In the genomic region with DNA sequence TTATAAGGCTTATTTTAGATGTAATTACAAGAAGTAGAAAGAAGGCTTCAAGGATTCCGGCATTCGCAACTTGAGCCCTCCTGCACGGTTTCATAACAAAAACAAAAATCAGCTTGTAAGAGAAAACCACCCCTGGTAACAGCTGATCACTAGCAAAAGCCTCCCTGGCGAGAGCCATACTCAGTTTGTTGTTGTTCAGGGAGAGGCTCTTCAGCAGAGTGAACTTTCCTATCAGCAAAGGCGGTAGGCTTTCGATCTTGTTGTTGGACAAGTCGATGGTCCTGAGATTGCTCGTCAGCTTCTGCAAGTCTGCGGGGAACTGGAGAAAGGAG, we compare ENCODE assay signal across 8 cellular contexts. TPM values are rescaled to one million over a fixed set of nuclear protein-coding genes. Genes with fewer than 3 reads are reported as not detected.
DNase-seq lines count a peak whose midpoint lies in the region; ATAC-seq and TF ChIP-seq lines count a peak whose summit lies in the region.

No MANE protein-coding gene starts in this region.

- no peaks in the 10 kb centered on the region for H3K36me3 ChIP-seq in KMS-11 (ENCODE audit: insufficient read depth)
- H3K36me3 ChIP-seq in liver (ENCODE audit: control insufficient read depth in 4 of 4, insufficient read depth in 3 of 4, low read depth in 1 of 4, low read length in 3 of 4), result peaks cover 0 to 20% (median 14%) of the 10 kb centered on the region in 4 donors
- H3K36me3 ChIP-seq in thoracic aorta, result no peaks in the 10 kb centered on the region

- TF ChIP-seq CTCF in KMS-11 (conservative IDR thresholded peaks at IDR 0.05; ENCODE audit: low read depth, low read length) (no peak), cardiac fibroblast (IDR thresholded peaks at IDR 0.05; ENCODE audit: low read depth, low read length) (no peak), liver (IDR thresholded peaks at IDR 0.05; ENCODE audit: low read depth, low read length, missing input control) (no peak), thoracic aorta (IDR thresholded peaks at IDR 0.05) (no peak)

- 2% methylated on average over 9 of the region's 9 CpGs for WGBS in liver

- no peak for TF ChIP-seq RAD21 in liver (IDR thresholded peaks at IDR 0.05)

- peaks cover 55% of the 10 kb centered on the region for H3K79me2 ChIP-seq in KMS-11 (ENCODE audit: insufficient read depth, low read depth)

- peak overlapping the region; percentile 100 for H3K4me2 ChIP-seq in KMS-11

- H4K20me1 ChIP-seq in KMS-11 (ENCODE audit: insufficient read depth), result no peaks in the 10 kb centered on the region

- H3K27ac ChIP-seq in KMS-11 (peak overlapping the region; percentile 61), liver (ENCODE audit: low read depth in 1 of 2, low read length in 2 of 2) (peak overlapping the region; percentile 85 to 94), thoracic aorta (peak overlapping the region; percentile 91 to 94)

- H3K27me3 ChIP-seq in KMS-11 (ENCODE audit: insufficient read depth, low read depth) (no peaks in the 10 kb centered on the region), liver (ENCODE audit: control insufficient read depth in 4 of 4, insufficient read depth in 4 of 4, low read length in 3 of 4) (no peaks in the 10 kb centered on the region), thoracic aorta (replicated peaks; ENCODE audit: insufficient read depth) (no peaks in the 10 kb centered on the region)

- peak overlapping the region; percentile 97 for H2AFZ ChIP-seq in KMS-11 (ENCODE audit: low read depth)

- peaks cover 72% of the 10 kb centered on the region for H3K4me1 ChIP-seq in KMS-11 (ENCODE audit: low read depth, poor library complexity, severe bottlenecking)
- peaks cover 2 to 13% (median 11%) of the 10 kb centered on the region in 4 donors for H3K4me1 ChIP-seq in liver (ENCODE audit: control insufficient read depth in 4 of 4, insufficient read depth in 4 of 4, low read length in 3 of 4)
- peaks cover 13 to 25% of the 10 kb centered on the region in 2 donors for H3K4me1 ChIP-seq in thoracic aorta (ENCODE audit: control insufficient read depth in 1 of 2, low read depth in 2 of 2)

- no peaks in the 10 kb centered on the region for H3K9me3 ChIP-seq in liver (ENCODE audit: control insufficient read depth in 4 of 4, low read length in 3 of 4)
- no peaks in the 10 kb centered on the region for H3K9me3 ChIP-seq in thoracic aorta

- no peak overlapping the region for H3K4me3 ChIP-seq in KMS-11 (IDR thresholded peaks at IDR 0.05; ENCODE audit: insufficient read depth, low read depth, low read length)
- H3K4me3 ChIP-seq in cardiac fibroblast (replicated peaks in 1 of 2; ENCODE audit: low read depth in 2 of 2, low read length in 2 of 2), result peak overlapping the region; percentile 93 to 98
- H3K4me3 ChIP-seq in liver (ENCODE audit: low read depth in 1 of 3, low read length in 3 of 3), result peak overlapping the region; percentile 88 to 100 (median 95)
- peak overlapping the region; percentile 95 for H3K4me3 ChIP-seq in thoracic aorta

- peak; percentile 54 for DNase-seq in DMS 273 (lab: John Stamatoyannopoulos, UW; ENCODE audit: unreplicated experiment)
- DNase-seq in DMS 273 treated with DMSO at 0.1 percent for 48 hours (lab: John Stamatoyannopoulos, UW), result no peak
- DNase-seq in cardiac fibroblast (ENCODE audit: low read depth in 2 of 2), result peak in 1 of 2 donors; percentile 47
- DNase-seq in thoracic aorta (ENCODE audit: low spot score), result no peak

- ATAC-seq in thoracic aorta (ENCODE audit: insufficient number of reproducible peaks, low FRiP score, low read depth), result no peak
- no peak for ATAC-seq in HG02840 (IDR thresholded peaks at IDR 0.05; ENCODE audit: low FRiP score, unreplicated experiment)
- ATAC-seq in HG03439 (IDR thresholded peaks at IDR 0.05; ENCODE audit: unreplicated experiment), result no peak

- peak overlapping the region; percentile 87; the same call in 1 of the 2 replicates for H3K9ac ChIP-seq in KMS-11
- peak overlapping the region; percentile 61 to 98 for H3K9ac ChIP-seq in liver (ENCODE audit: low read depth in 1 of 2, low read length in 2 of 2)

TF ChIP-seq in liver, 16 proteins besides CTCF, POLR2A, EP300 and RAD21:
- TF ChIP-seq YY1 (IDR thresholded peaks at IDR 0.05), result no peak
- TF ChIP-seq SP1 (IDR thresholded peaks at IDR 0.05), result no peak
- TF ChIP-seq HNF4G (IDR thresholded peaks at IDR 0.05), result no peak
- TF ChIP-seq EGR1 (IDR thresholded peaks at IDR 0.05; ENCODE audit: low read depth in 2 of 2), result no peak
- TF ChIP-seq RXRA (IDR thresholded peaks at IDR 0.05), result no peak
- no peak for TF ChIP-seq HNF4A (conservative IDR thresholded peaks at IDR 0.05)
- TF ChIP-seq ATF3 (IDR thresholded peaks at IDR 0.05), result no peak
- no peak for TF ChIP-seq FOXA1 (IDR thresholded peaks at IDR 0.05)
- no peak for TF ChIP-seq ZBTB33 (IDR thresholded peaks at IDR 0.05)
- TF ChIP-seq FOXA2 (IDR thresholded peaks at IDR 0.05), result no peak
- TF ChIP-seq JUND (IDR thresholded peaks at IDR 0.05), result no peak
- TF ChIP-seq NR2F2 (IDR thresholded peaks at IDR 0.05), result no peak
- TF ChIP-seq TAF1 (conservative IDR thresholded peaks at IDR 0.05), result no peak

RNA-seq across cellular contexts. Expression of gene LRRC57, which starts 0.7 kb away (rescaled TPM):
- total RNA-seq in liver (10 to 100 TPM in 1 of 2 donors, 1 to 10 TPM in 1; 7.4 to 14.1 TPM), thoracic aorta (10 to 100 TPM; 13.9 to 15.3 TPM)
- 1 to 10 TPM; 2.7 to 3.2 TPM for polyA plus RNA-seq in liver

RNA-seq across cellular contexts. Expression of gene HAUS2, which starts 0.7 kb away (rescaled TPM):
- total RNA-seq in liver (10 to 100 TPM in 1 of 2 donors, 1 to 10 TPM in 1; 6.9 to 23.2 TPM), thoracic aorta (10 to 100 TPM; 34.8 to 49.3 TPM)
- 1 to 10 TPM; 4.1 to 6.2 TPM for polyA plus RNA-seq in liver

RNA-seq across cellular contexts. Expression of gene STARD9, which starts 27.5 kb away (rescaled TPM):
- total RNA-seq in liver (1 to 10 TPM in 1 of 2 donors, under 1 TPM in 1; 0.75 to 3.9 TPM), thoracic aorta (10 to 100 TPM; 59.8 to 67.8 TPM)
- under 1 TPM; 0.26 to 0.32 TPM for polyA plus RNA-seq in liver

RNA-seq across cellular contexts. Expression of gene SNAP23, which starts 52.5 kb away (rescaled TPM):
- total RNA-seq in liver (10 to 100 TPM; 31.3 to 42.9 TPM), thoracic aorta (10 to 100 TPM; 68.8 to 73.7 TPM)
- polyA plus RNA-seq in liver, result 10 to 100 TPM; 16.0 to 19.3 TPM

RNA-seq across cellular contexts. Expression of gene ZNF106, which starts 57.0 kb away (rescaled TPM):
- total RNA-seq in liver, result 10 to 100 TPM; 21.0 to 25.4 TPM
- polyA plus RNA-seq in liver, result 10 to 100 TPM in 1 of 2 donors, 1 to 10 TPM in 1; 7.5 to 19.9 TPM
- 10 to 100 TPM; 77.4 to 83.8 TPM for total RNA-seq in thoracic aorta

Comparison
In these comparisons a context has a peak if more than half of its experiments do, and no peak if none do; other contexts are left out.
1. RNA of gene STARD9, which starts 27.5 kb away (total RNA-seq): 59.8 to 67.8 TPM in thoracic aorta; 0.75 to 3.9 TPM in liver; every median in the first group is over 10 times any median in the second.
2. Peak in every context shown above with its lines, with median percentiles within 50 percentile points of each other: H3K27ac ChIP-seq.